11 cellular contexts compared by ENCODE assay signal in genomic region chr5:156942064-156942463, GRCh38. TPM values are rescaled to one million over a fixed set of nuclear protein-coding genes. Genes with fewer than 3 reads are reported as not detected.
DNase-seq lines count a peak whose midpoint lies in the region; ATAC-seq lines count a peak whose summit lies in the region.
"Had no signal": no experiment of that assay in that cellular context is flagged by ENCODE, and none has a peak within 500 bp of the region (broad histone marks: within the 10 kb centered on the region; RNA-seq: fewer than 3 reads in every experiment).

No MANE protein-coding gene starts in this region.

- DNase-seq in activated naive CD8-positive, alpha-beta T cell treated with anti-CD3 and anti-CD28 coated beads, Interleukin-2, amount 10 ng/mL, durations not matched to agents 7 days and 5 days, result peak; percentile 43
- no peak for DNase-seq in middle frontal gyrus (ENCODE audit: extremely low spot score, low spot score)
- DNase-seq in SKM-1 treated with dmso at 0.1 percent for 144 hours (lab: John Stamatoyannopoulos, UW; ENCODE audit: unreplicated experiment), result no peak
- DNase-seq in cortex of kidney (lab: John Stamatoyannopoulos, UW), result no peak

- H3K4me3 Mint-ChIP-seq in activated naive CD8-positive, alpha-beta T cell treated with anti-CD3 and anti-CD28 coated beads, Interleukin-2, amount 10 ng/mL, durations not matched to agents 7 days and 5 days, result peak overlapping the region; percentile 54

- H3K9me3 Mint-ChIP-seq in activated naive CD8-positive, alpha-beta T cell treated with anti-CD3 and anti-CD28 coated beads, Interleukin-2, amount 10 ng/mL, durations not matched to agents 7 days and 5 days, result peaks cover 16% of the 10 kb centered on the region

- ATAC-seq in GM18499 (IDR thresholded peaks at IDR 0.05; ENCODE audit: insufficient read depth, unreplicated experiment) (peak; percentile 96), GM21360 (IDR thresholded peaks at IDR 0.05; ENCODE audit: unreplicated experiment) (peak; percentile 94), HG03108 (IDR thresholded peaks at IDR 0.05; ENCODE audit: unreplicated experiment) (peak; percentile 100), esophagus mucosa (no peak)
- ATAC-seq in activated naive CD8-positive, alpha-beta T cell treated with anti-CD3 and anti-CD28 coated beads, Interleukin-2, amount 10 ng/mL, durations not matched to agents 7 days and 5 days (ENCODE audit: low read depth), result peak; percentile 85
- ATAC-seq: gastroesophageal sphincter had no signal

- H3K27ac Mint-ChIP-seq in activated naive CD8-positive, alpha-beta T cell treated with anti-CD3 and anti-CD28 coated beads, Interleukin-2, amount 10 ng/mL, durations not matched to agents 7 days and 5 days, result peak overlapping the region; percentile 92

- POLR2A ChIA-PET in activated naive CD8-positive, alpha-beta T cell treated with anti-CD3 and anti-CD28 coated beads, Interleukin-2, amount 10 ng/mL, durations not matched to agents 7 days and 5 days (lab: Charles Lee), result interaction anchor here (0.6 to 1.9 kb wide), 4 partner anchors 28 to 200 kb away, joined by 4 to 7 read pairs (median 4); partner anchors contain the start of gene MED7

- H3K27me3 Mint-ChIP-seq in activated naive CD8-positive, alpha-beta T cell treated with anti-CD3 and anti-CD28 coated beads, Interleukin-2, amount 10 ng/mL, durations not matched to agents 7 days and 5 days, result no peaks in the 10 kb centered on the region

- peaks cover 36% of the 10 kb centered on the region for H3K4me1 Mint-ChIP-seq in activated naive CD8-positive, alpha-beta T cell treated with anti-CD3 and anti-CD28 coated beads, Interleukin-2, amount 10 ng/mL, durations not matched to agents 7 days and 5 days

- peaks cover 37% of the 10 kb centered on the region for H3K36me3 Mint-ChIP-seq in activated naive CD8-positive, alpha-beta T cell treated with anti-CD3 and anti-CD28 coated beads, Interleukin-2, amount 10 ng/mL, durations not matched to agents 7 days and 5 days

RNA-seq across cellular contexts. Expression of gene TIMD4, which starts 21.0 kb away (rescaled TPM):
- 1 to 10 TPM; 3.7 to 4.9 TPM for total RNA-seq in activated naive CD8-positive, alpha-beta T cell treated with anti-CD3 and anti-CD28 coated beads, Interleukin-2, amount 10 ng/mL, durations not matched to agents 7 days and 5 days
- total RNA-seq in esophagus mucosa, result 0.20 TPM
- total RNA-seq: Daoy, SJSA1 had no signal
